1 cellular context compared by ENCODE assay signal in the genomic region with DNA sequence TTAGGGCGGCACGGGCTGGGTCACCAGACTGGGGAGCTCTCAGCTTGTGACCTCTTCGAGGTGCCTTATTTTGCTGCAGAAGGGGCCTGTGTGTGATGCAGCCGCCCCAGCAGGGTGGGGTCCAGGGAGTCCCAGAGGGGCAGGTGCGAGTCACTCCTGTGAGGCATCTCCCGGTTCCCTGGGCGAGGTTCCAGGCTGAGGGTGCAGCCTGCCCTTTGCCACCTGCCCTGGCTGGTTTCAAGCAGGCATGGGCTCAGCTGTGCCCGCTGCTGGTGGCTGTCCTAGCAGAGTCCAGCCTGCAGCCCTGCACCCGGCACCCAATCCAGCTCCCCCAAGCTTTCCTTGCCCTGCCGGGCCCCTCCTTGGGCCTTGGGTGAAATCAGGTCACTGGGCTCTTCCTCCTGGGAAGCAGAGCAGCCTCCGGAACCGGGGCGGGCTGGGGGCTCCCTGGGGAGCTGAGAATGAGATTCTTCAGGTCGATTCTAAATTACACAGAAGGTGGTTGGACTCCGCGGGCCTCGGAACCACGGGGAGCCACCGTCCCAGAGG.
TF ChIP-seq lines count a peak whose summit lies in the region.

No MANE protein-coding gene starts in this region.

TF ChIP-seq in SK-N-SH, 30 proteins besides CTCF, POLR2A, EP300 and RAD21 (continued from another document):
- TF ChIP-seq, protein P1, sequence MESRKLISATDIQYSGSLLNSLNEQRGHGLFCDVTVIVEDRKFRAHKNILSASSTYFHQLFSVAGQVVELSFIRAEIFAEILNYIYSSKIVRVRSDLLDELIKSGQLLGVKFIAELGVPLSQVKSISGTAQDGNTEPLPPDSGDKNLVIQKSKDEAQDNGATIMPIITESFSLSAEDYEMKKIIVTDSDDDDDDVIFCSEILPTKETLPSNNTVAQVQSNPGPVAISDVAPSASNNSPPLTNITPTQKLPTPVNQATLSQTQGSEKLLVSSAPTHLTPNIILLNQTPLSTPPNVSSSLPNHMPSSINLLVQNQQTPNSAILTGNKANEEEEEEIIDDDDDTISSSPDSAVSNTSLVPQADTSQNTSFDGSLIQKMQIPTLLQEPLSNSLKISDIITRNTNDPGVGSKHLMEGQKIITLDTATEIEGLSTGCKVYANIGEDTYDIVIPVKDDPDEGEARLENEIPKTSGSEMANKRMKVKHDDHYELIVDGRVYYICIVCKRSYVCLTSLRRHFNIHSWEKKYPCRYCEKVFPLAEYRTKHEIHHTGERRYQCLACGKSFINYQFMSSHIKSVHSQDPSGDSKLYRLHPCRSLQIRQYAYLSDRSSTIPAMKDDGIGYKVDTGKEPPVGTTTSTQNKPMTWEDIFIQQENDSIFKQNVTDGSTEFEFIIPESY (IDR thresholded peaks at IDR 0.05; ENCODE audit: borderline replicate concordance, low read depth), result no peak
- no peak for TF ChIP-seq MXI1 (IDR thresholded peaks at IDR 0.05; ENCODE audit: low read depth, low read length)
- TF ChIP-seq, protein P2, sequence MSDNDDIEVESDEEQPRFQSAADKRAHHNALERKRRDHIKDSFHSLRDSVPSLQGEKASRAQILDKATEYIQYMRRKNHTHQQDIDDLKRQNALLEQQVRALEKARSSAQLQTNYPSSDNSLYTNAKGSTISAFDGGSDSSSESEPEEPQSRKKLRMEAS (IDR thresholded peaks at IDR 0.05; ENCODE audit: low read depth), result no peak
